9 cellular contexts compared by ENCODE assay signal in genomic region chr9:20940447-20941176, GRCh38.
DNase-seq lines count a peak whose midpoint lies in the region; ATAC-seq and TF ChIP-seq lines count a peak whose summit lies in the region.
"Had no signal": no experiment of that assay in that cellular context is flagged by ENCODE, and none has a peak within 500 bp of the region (broad histone marks: within the 10 kb centered on the region; RNA-seq: fewer than 3 reads in every experiment).

No MANE protein-coding gene starts in this region.

- no peak for TF ChIP-seq CTCF in AG10803 (conservative IDR thresholded peaks at IDR 0.05; ENCODE audit: low read length)
- no peak for TF ChIP-seq CTCF in vagina (IDR thresholded peaks at IDR 0.05)

- H3K4me3 Mint-ChIP-seq in activated naive CD8-positive, alpha-beta T cell treated with anti-CD3 and anti-CD28 coated beads, Interleukin-2, amount 50 U/mL, for 24 hours, result no peak overlapping the region

- no peaks in the 10 kb centered on the region for H3K9me3 ChIP-seq in vagina
- H3K9me3 ChIP-seq: upper lobe of left lung had no signal

- no peak for TF ChIP-seq POLR2A in vagina (IDR thresholded peaks at IDR 0.05)

- no peak overlapping the region for H3K27ac ChIP-seq in vagina
- H3K27ac ChIP-seq: upper lobe of left lung had no signal

- DNase-seq in AG10803 (ENCODE audit: low read depth), result peak; percentile 30
- DNase-seq in activated naive CD8-positive, alpha-beta T cell treated with anti-CD3 and anti-CD28 coated beads, Interleukin-2, amount 50 U/mL, for 24 hours, result no peak
- no peak for DNase-seq in vagina (ENCODE audit: extremely low spot score in 2 of 2)
- DNase-seq in germinal center (ENCODE audit: low spot score), result no peak
- no peak for DNase-seq in G401 (ENCODE audit: low spot score)
- no peak for DNase-seq in putamen (ENCODE audit: low spot score)

- no peak overlapping the region for H3K27ac Mint-ChIP-seq in activated naive CD8-positive, alpha-beta T cell treated with anti-CD3 and anti-CD28 coated beads, Interleukin-2, amount 50 U/mL, for 24 hours

- peaks cover 6% of the 10 kb centered on the region for H3K36me3 Mint-ChIP-seq in activated naive CD8-positive, alpha-beta T cell treated with anti-CD3 and anti-CD28 coated beads, Interleukin-2, amount 50 U/mL, for 24 hours (ENCODE audit: low read depth)

- intact Hi-C loops in vagina (cut with DNase I), result loop anchor here (5.0 to 10.0 kb wide), 2 partner anchors 316 to 1018 kb away; partner anchors contain the start of gene MLLT3

- no peaks in the 10 kb centered on the region for H3K9me3 Mint-ChIP-seq in activated naive CD8-positive, alpha-beta T cell treated with anti-CD3 and anti-CD28 coated beads, Interleukin-2, amount 50 U/mL, for 24 hours

- no peak overlapping the region for H3K4me3 ChIP-seq in AG10803 (ENCODE audit: low read length)
- no peak overlapping the region for H3K4me3 ChIP-seq in vagina
- H3K4me3 ChIP-seq: upper lobe of left lung had no signal

- in situ Hi-C loops in G401 (cut with HindIII; ENCODE audit: low sequenced_read_pairs), result no loop called here

- no peaks in the 10 kb centered on the region for H3K4me1 ChIP-seq in vagina

- no peaks in the 10 kb centered on the region for H3K36me3 ChIP-seq in vagina

- peaks cover 3% of the 10 kb centered on the region for H3K4me1 Mint-ChIP-seq in activated naive CD8-positive, alpha-beta T cell treated with anti-CD3 and anti-CD28 coated beads, Interleukin-2, amount 50 U/mL, for 24 hours

- H3K27me3 Mint-ChIP-seq in activated naive CD8-positive, alpha-beta T cell treated with anti-CD3 and anti-CD28 coated beads, Interleukin-2, amount 50 U/mL, for 24 hours, result no peaks in the 10 kb centered on the region

- H3K27me3 ChIP-seq in vagina, result no peaks in the 10 kb centered on the region
- H3K27me3 ChIP-seq: upper lobe of left lung had no signal

- peak; percentile 23 for ATAC-seq in GM19328 (IDR thresholded peaks at IDR 0.05; ENCODE audit: unreplicated experiment)
- peak; percentile 21 for ATAC-seq in HG02943 (IDR thresholded peaks at IDR 0.05; ENCODE audit: low read depth, unreplicated experiment)
- peak; percentile 43 for ATAC-seq in activated naive CD8-positive, alpha-beta T cell treated with anti-CD3 and anti-CD28 coated beads, Interleukin-2, amount 50 U/mL, for 24 hours
